8 cellular contexts compared by ENCODE assay signal in genomic region chr2:210002158-210003157, GRCh38. TPM values are rescaled to one million over a fixed set of nuclear protein-coding genes. Genes with fewer than 3 reads are reported as not detected.
DNase-seq lines count a peak whose midpoint lies in the region; ATAC-seq and TF ChIP-seq lines count a peak whose summit lies in the region.

RPE (plus strand) TSS chr2:210002638; CDS start chr2:210002662, 24 bp downstream.

- DNase-seq in NCI-H774 (lab: John Stamatoyannopoulos, UW) (peak; percentile 92), dermis blood vessel endothelial cell (peak; percentile 96), left lung (peak; percentile 97)
- DNase-seq in activated CD4-positive, alpha-beta T cell treated with anti-CD3 and anti-CD28 coated beads, Interleukin-2, amount 50 U/mL, for 4 hours, result peak; percentile 97 to 98
- peak; percentile 97 for DNase-seq in stimulated activated CD4-positive, alpha-beta T cell treated with anti-CD3 and anti-CD28 coated beads, Interleukin-2, amount 100 ng/mL, for 48 hours

- no peaks in the 10 kb centered on the region for H3K27me3 ChIP-seq in left lung

- intact Hi-C loops in left lung (cut with DNase I), result no loop called here

- H3K9me3 ChIP-seq in left lung, result no peaks in the 10 kb centered on the region

- peaks cover 12 to 48% of the 10 kb centered on the region in 2 donors for H3K4me1 ChIP-seq in left lung

- TF ChIP-seq CTCF in C4-2B (conservative IDR thresholded peaks at IDR 0.05) (no peak), left lung (IDR thresholded peaks at IDR 0.05) (no peak)

- ATAC-seq in GM19395 (IDR thresholded peaks at IDR 0.05; ENCODE audit: unreplicated experiment) (peak; percentile 99), HG03565 (IDR thresholded peaks at IDR 0.05; ENCODE audit: unreplicated experiment) (peak; percentile 99), left lung (peak; percentile 100)

- H3K4me3 ChIP-seq in left lung, result peak within 1 kb of the TSS; percentile 85 to 96

- H3K27ac ChIP-seq in C4-2B (peak within 1 kb of the TSS; percentile 89), left lung (peak within 1 kb of the TSS; percentile 75 to 92)

- H3K36me3 ChIP-seq in left lung, result no peaks in the 10 kb centered on the region

RNA-seq across cellular contexts. Expression of gene RPE, which starts in this region (rescaled TPM):
- 103 and 144 TPM in 2 replicates for total RNA-seq in dermis blood vessel endothelial cell
- 10 to 100 TPM; 48.0 to 54.5 TPM for total RNA-seq in left lung

Comparison
In these comparisons a context has a peak if more than half of its experiments do, and no peak if none do; other contexts are left out.
1. Peak in every context shown above with its lines: DNase-seq, ATAC-seq, H3K4me3 ChIP-seq and H3K27ac ChIP-seq.